Comparison of ENCODE assay signal across 9 cellular contexts in the genomic region with DNA sequence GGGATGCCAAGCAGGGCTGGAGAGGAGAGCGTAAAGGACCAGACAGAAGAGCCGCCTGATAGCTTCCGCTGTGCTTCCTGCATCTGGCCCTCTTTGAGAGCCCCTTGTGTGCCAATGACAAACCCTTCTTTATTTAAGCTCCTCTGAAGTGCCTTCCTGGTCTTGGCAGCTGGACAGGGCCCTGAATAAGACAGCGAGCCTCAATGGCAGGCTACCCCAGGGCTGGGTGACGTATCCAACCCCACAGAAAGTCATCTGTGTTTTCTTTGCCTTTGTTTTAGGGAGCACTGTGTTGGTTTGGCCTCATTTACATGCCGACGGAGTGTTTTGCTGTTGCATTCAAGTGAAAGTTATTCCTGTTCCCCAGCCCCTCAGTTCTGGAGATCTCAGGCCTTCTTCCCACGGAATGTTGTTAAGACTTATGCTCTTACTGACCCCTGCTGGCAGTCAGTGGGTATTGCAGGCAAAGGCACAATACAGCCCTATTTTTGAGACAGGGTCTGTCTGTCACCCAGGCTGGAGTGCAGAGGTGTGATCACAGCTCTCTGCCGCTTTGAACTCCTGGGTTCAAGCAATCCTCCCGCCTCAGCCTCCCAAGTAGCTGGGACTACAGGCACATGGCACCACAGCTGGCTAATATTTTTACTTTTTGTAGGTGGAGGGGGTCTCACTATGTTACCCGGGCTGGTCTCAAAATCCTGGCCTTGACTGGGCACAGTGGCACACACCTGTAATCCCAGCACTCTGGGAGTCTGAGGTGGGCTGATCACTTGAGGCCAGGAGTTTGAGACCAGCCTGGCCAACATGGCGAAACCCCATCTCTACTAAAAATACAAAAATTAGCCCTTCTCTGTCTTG. TPM values are rescaled to one million over a fixed set of nuclear protein-coding genes. Genes with fewer than 3 reads are reported as not detected.
DNase-seq lines count a peak whose midpoint lies in the region; ATAC-seq and TF ChIP-seq lines count a peak whose summit lies in the region.
"Had no signal": no experiment of that assay in that cellular context is flagged by ENCODE, and none has a peak within 500 bp of the region (broad histone marks: within the 10 kb centered on the region; RNA-seq: fewer than 3 reads in every experiment).

No MANE protein-coding gene starts in this region.

- POLR2A ChIA-PET in SK-N-SH (lab: Yijun Ruan, JAX) = no interaction called here

- no peaks in the 10 kb centered on the region for H3K9me3 ChIP-seq in SK-N-SH
- H3K9me3 ChIP-seq in Karpas-422 (ENCODE audit: low read length) = peaks cover 10% of the 10 kb centered on the region
- H3K9me3 ChIP-seq in mammary epithelial cell (replicated peaks; ENCODE audit: insufficient read depth, low read length) = peaks cover 16% of the 10 kb centered on the region

- TF ChIP-seq RAD21 in SK-N-SH (IDR thresholded peaks at IDR 0.05; ENCODE audit: low read length) = no peak

- H3K79me2 ChIP-seq in SK-N-SH (ENCODE audit: insufficient read depth) = no peaks in the 10 kb centered on the region
- no peaks in the 10 kb centered on the region for H3K79me2 ChIP-seq in Karpas-422 (ENCODE audit: low read length)
- H3K79me2 ChIP-seq in mammary epithelial cell (ENCODE audit: insufficient read depth, low read length) = no peaks in the 10 kb centered on the region

- H3K36me3 Mint-ChIP-seq in osteocyte (ENCODE audit: unreplicated experiment) = no peaks in the 10 kb centered on the region
- no peaks in the 10 kb centered on the region for H3K36me3 Mint-ChIP-seq in activated T-cell treated with anti-CD3 and anti-CD28 coated beads, Interleukin-2, amount 50 U/mL, for 4 hours (ENCODE audit: insufficient read depth)

- no peak for TF ChIP-seq EP300 in SK-N-SH (IDR thresholded peaks at IDR 0.05; ENCODE audit: borderline replicate concordance in 1 of 2, low read depth in 1 of 2, low read length in 1 of 2)

- peak; percentile 59 for TF ChIP-seq CTCF in SK-N-SH (IDR thresholded peaks at IDR 0.05)
- peak; percentile 59 to 63 for TF ChIP-seq CTCF in mammary epithelial cell (conservative IDR thresholded peaks at IDR 0.05 in 1 of 2, IDR thresholded peaks at IDR 0.05 in 1 of 2; ENCODE audit: extremely low read depth in 1 of 2, insufficient read depth in 1 of 2, low read depth in 1 of 2, low read length in 2 of 2)
- peak; percentile 49 for TF ChIP-seq CTCF in osteocyte (IDR thresholded peaks at IDR 0.05)

- no peaks in the 10 kb centered on the region for H3K4me1 Mint-ChIP-seq in osteocyte (ENCODE audit: unreplicated experiment)
- H3K4me1 Mint-ChIP-seq in activated T-cell treated with anti-CD3 and anti-CD28 coated beads, Interleukin-2, amount 50 U/mL, for 4 hours (ENCODE audit: low read depth) = no peaks in the 10 kb centered on the region

- H4K20me1 ChIP-seq in SK-N-SH (ENCODE audit: insufficient read depth) (no peaks in the 10 kb centered on the region), Karpas-422 (ENCODE audit: insufficient read depth, low read depth, low read length) (no peaks in the 10 kb centered on the region), mammary epithelial cell (ENCODE audit: insufficient read depth, low read length) (no peaks in the 10 kb centered on the region)

- 80% methylated on average over 5 of the region's 12 CpGs for WGBS in SK-N-SH (ENCODE audit: low lambda C conversion rate)
- WGBS in mammary epithelial cell (ENCODE audit: low coverage, missing lambda C conversion rate) = 37% methylated on average over 12 of the region's 12 CpGs

- peaks cover 7% of the 10 kb centered on the region for H3K9me3 Mint-ChIP-seq in osteocyte (ENCODE audit: unreplicated experiment)
- H3K9me3 Mint-ChIP-seq in activated T-cell treated with anti-CD3 and anti-CD28 coated beads, Interleukin-2, amount 50 U/mL, for 4 hours = peaks cover 18% of the 10 kb centered on the region

- no TSS peak for BruUV-seq in mammary epithelial cell (replicated peaks; lab: Mats Ljungman, UMichigan)

- H2AFZ ChIP-seq in SK-N-SH (ENCODE audit: low read depth) (no peak overlapping the region), Karpas-422 (ENCODE audit: low read length) (no peak overlapping the region), mammary epithelial cell (ENCODE audit: low read depth, low read length) (no peak overlapping the region)

- no peak overlapping the region for H3K4me3 Mint-ChIP-seq in osteocyte (ENCODE audit: unreplicated experiment)
- no peak overlapping the region for H3K4me3 Mint-ChIP-seq in activated T-cell treated with anti-CD3 and anti-CD28 coated beads, Interleukin-2, amount 50 U/mL, for 4 hours

- H3K27ac Mint-ChIP-seq in osteocyte (ENCODE audit: unreplicated experiment) = no peak overlapping the region

- H3K9ac ChIP-seq in SK-N-SH (no peak overlapping the region), Karpas-422 (ENCODE audit: low read length) (no peak overlapping the region), mammary epithelial cell (ENCODE audit: insufficient read depth, low read length) (no peak overlapping the region)

- in situ Hi-C loops in mammary epithelial cell (cut with MboI; ENCODE audit: low sequenced_read_pairs in 2 of 2) = no loop called here

- H3K4me1 ChIP-seq in SK-N-SH (ENCODE audit: control insufficient read depth in 1 of 2, insufficient read depth in 2 of 2, low read depth in 1 of 2, low read length in 1 of 2) = no peaks in the 10 kb centered on the region
- H3K4me1 ChIP-seq in Karpas-422 (ENCODE audit: low read length) = no peaks in the 10 kb centered on the region
- no peaks in the 10 kb centered on the region for H3K4me1 ChIP-seq in mammary epithelial cell (ENCODE audit: insufficient read depth, low read length)

- dilution Hi-C loops in mammary epithelial cell (cut with HindIII; ENCODE audit: low sequenced_read_pairs) = no loop called here

- H3K4me2 ChIP-seq in SK-N-SH (no peak overlapping the region), Karpas-422 (ENCODE audit: low read depth, low read length, poor library complexity, severe bottlenecking) (no peak overlapping the region), mammary epithelial cell (ENCODE audit: insufficient read depth, low read depth, low read length) (no peak overlapping the region)

- H3F3A ChIP-seq in SK-N-SH (replicated peaks; ENCODE audit: insufficient read depth) = no peaks in the 10 kb centered on the region

- intact Hi-C loops in mammary epithelial cell (cut with micrococcal nuclease) = no loop called here

- no peaks in the 10 kb centered on the region for H3K27me3 Mint-ChIP-seq in osteocyte (ENCODE audit: unreplicated experiment)
- H3K27me3 Mint-ChIP-seq in activated T-cell treated with anti-CD3 and anti-CD28 coated beads, Interleukin-2, amount 50 U/mL, for 4 hours (ENCODE audit: low read depth) = no peaks in the 10 kb centered on the region

- H3K27me3 ChIP-seq in SK-N-SH (ENCODE audit: insufficient read depth) (no peaks in the 10 kb centered on the region), Karpas-422 (ENCODE audit: low read length) (no peaks in the 10 kb centered on the region), mammary epithelial cell (ENCODE audit: insufficient read depth, low read length) (no peaks in the 10 kb centered on the region)

- H3K9me2 ChIP-seq in SK-N-SH (no peaks in the 10 kb centered on the region), Karpas-422 (replicated peaks; ENCODE audit: insufficient read depth, low read length) (no peaks in the 10 kb centered on the region)

- H3K4me3 ChIP-seq in SK-N-SH (ENCODE audit: low read depth in 2 of 2, low read length in 1 of 2) (no peak overlapping the region; a peak in 1 of 4 replicates), Karpas-422 (ENCODE audit: low read length) (no peak overlapping the region), mammary epithelial cell (replicated peaks in 1 of 3; ENCODE audit: insufficient read depth in 1 of 3, low read depth in 2 of 3, low read length in 3 of 3) (no peak overlapping the region)

- H3K27ac ChIP-seq in SK-N-SH (ENCODE audit: low read depth in 2 of 2, low read length in 1 of 2) (no peak overlapping the region), Karpas-422 (ENCODE audit: low read length) (no peak overlapping the region), mammary epithelial cell (ENCODE audit: insufficient read depth, low read depth, low read length) (no peak overlapping the region)

- H3K36me3 ChIP-seq in SK-N-SH (replicated peaks in 1 of 2; ENCODE audit: control insufficient read depth in 1 of 2, insufficient read depth in 2 of 2, low read length in 1 of 2) (no peaks in the 10 kb centered on the region), Karpas-422 (ENCODE audit: insufficient read depth, low read length) (no peaks in the 10 kb centered on the region), mammary epithelial cell (ENCODE audit: insufficient read depth, low read length) (no peaks in the 10 kb centered on the region)

- ATAC-seq in SK-N-SH treated with all-trans-retinoic acid at 6 μM for 48 hours = no peak
- no peak for ATAC-seq in HG03025 (IDR thresholded peaks at IDR 0.05; ENCODE audit: low FRiP score, unreplicated experiment)
- ATAC-seq in activated T-cell treated with anti-CD3 and anti-CD28 coated beads, Interleukin-2, amount 50 U/mL, for 4 hours = no peak
- no peak for ATAC-seq in GM21390 (IDR thresholded peaks at IDR 0.05; ENCODE audit: unreplicated experiment)

- DNase-seq in SK-N-SH (peak; percentile 32), Karpas-422 (peak; percentile 75), mammary epithelial cell (no peak), osteocyte (ENCODE audit: extremely low spot score, unreplicated experiment) (no peak)
- DNase-seq in activated T-cell treated with anti-CD3 and anti-CD28 coated beads, Interleukin-2, amount 50 U/mL, for 4 hours = no peak
- DNase-seq: DMS153 had no signal

- CTCF ChIA-PET in SK-N-SH (lab: Yijun Ruan, JAX) = interaction anchor here (0.6 to 1.1 kb wide), 2 partner anchors 16 to 262 kb away, joined by 3 read pairs; no protein-coding TSS in a partner anchor
- CTCF ChIA-PET in mammary epithelial cell (lab: Charles Lee; ENCODE audit: low non-redundant PET) = interaction anchor here (0.6 kb wide), 2 partner anchors 13 to 725 kb away, joined by 3 to 5 read pairs; no protein-coding TSS in a partner anchor

TF ChIP-seq in SK-N-SH, 30 proteins besides CTCF, POLR2A, EP300 and RAD21:
- TF ChIP-seq TAF1 (IDR thresholded peaks at IDR 0.05; ENCODE audit: borderline replicate concordance, low read depth, low read length) (no peak), JUND (IDR thresholded peaks at IDR 0.05) (no peak)
TF ChIP-seq in SK-N-SH: peak in this region for 0.

TF ChIP-seq in SK-N-SH treated with all-trans-retinoic acid at 6 μM for 48 hours, 23 proteins besides CTCF, POLR2A, EP300 and RAD21 (continues in another document):
- no peak for TF ChIP-seq TOX (CRISPR knock-in tag; IDR thresholded peaks at IDR 0.05; ENCODE audit: borderline replicate concordance)

RNA-seq across cellular contexts. Expression of a gene that starts 16.8 kb away (rescaled TPM):
- polyA plus RNA-seq in SK-N-SH (2012; rRNA removed) (not detected in 2 replicates), mammary epithelial cell (not detected)
- 0.05 TPM in 1 of 2 replicates, not detected in the other for polyA plus RNA-seq in SK-N-SH (2012; cell fraction: cytosol; rRNA removed)
- polyA plus RNA-seq in SK-N-SH (2012; cell fraction: nucleus; rRNA removed) = 0.29 and 0.31 TPM in 2 replicates
- not detected in 2 replicates for total RNA-seq in Karpas-422 (2014; rRNA removed; shearing (Covaris generic); ENCODE audit: low replicate concordance)
- total RNA-seq in mammary epithelial cell (not detected), osteocyte (not detected in 2 replicates)
- polyA minus RNA-seq in mammary epithelial cell = not detected
- total RNA-seq in activated T-cell treated with anti-CD3 and anti-CD28 coated beads, Interleukin-2, amount 50 U/mL, for 4 hours = not detected

Comparison
In these comparisons a context has a peak if more than half of its experiments do, and no peak if none do; other contexts are left out.
1. DNase-seq: peak in SK-N-SH (single experiment) and Karpas-422 (single experiment); none in mammary epithelial cell (single experiment), osteocyte (single experiment) and activated T-cell treated with anti-CD3 and anti-CD28 coated beads, Interleukin-2, amount 50 U/mL, for 4 hours (single experiment).
2. Peak in every context shown above with its lines, with median percentiles within 50 percentile points of each other: CTCF ChIP-seq.